ENCODE assay signal across 8 cellular contexts in the genomic region with DNA sequence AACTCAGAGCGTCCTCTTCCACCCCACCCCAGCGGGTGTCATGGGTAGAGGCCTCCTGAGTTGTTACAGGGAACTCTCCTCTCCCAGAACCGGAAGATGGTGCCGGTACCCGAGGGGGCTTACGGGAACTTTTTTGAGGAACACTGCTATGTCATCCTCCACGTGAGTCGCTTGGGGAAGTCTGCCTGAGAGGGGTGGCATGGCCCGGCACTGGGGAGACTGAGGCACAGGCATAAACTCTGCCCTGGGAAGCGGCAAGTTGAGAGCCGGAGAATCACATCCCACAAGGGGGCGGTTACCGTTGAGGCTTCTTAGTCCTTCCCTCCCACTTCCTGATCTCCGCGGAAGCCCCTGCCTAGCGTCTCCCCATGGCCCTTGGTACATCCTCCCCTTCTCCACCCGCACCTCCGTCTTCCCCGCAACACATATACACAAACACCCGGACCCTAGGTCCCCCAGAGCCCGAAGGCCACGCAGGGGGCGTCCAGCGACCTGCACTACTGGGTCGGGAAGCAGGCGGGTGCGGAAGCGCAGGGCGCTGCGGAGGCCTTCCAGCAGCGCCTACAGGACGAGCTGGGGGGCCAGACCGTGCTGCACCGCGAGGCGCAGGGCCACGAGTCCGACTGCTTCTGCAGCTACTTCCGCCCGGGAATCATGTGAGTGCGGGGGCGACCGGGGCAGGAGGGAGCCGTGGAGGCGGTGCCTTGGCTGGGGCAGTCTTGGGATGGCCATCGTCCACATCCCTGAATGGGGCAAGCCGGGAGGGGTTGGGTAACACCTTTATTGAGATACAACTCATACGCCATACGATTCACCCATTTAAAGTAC. TPM values are rescaled to one million over a fixed set of nuclear protein-coding genes. Genes with fewer than 3 reads are reported as not detected.
DNase-seq lines count a peak whose midpoint lies in the region; ATAC-seq and TF ChIP-seq lines count a peak whose summit lies in the region.

No MANE protein-coding gene starts in this region.

- TF ChIP-seq POLR2A in upper lobe of left lung (IDR thresholded peaks at IDR 0.05) = peak in 2 of 4 donors; percentile 37 to 79

- H3K27me3 Mint-ChIP-seq in activated naive CD4-positive, alpha-beta T cell treated with anti-CD3 and anti-CD28 coated beads, Interleukin-2, amount 10 ng/mL, durations not matched to agents 7 days and 5 days = peaks cover 14% of the 10 kb centered on the region

- H3K4me3 Mint-ChIP-seq in activated naive CD4-positive, alpha-beta T cell treated with anti-CD3 and anti-CD28 coated beads, Interleukin-2, amount 10 ng/mL, durations not matched to agents 7 days and 5 days = peak overlapping the region; percentile 92

- no peak overlapping the region for H2BK12ac ChIP-seq in trophoblast cell (ENCODE audit: low read length)

- H3K18ac ChIP-seq in trophoblast cell (ENCODE audit: low read length) = peak overlapping the region; percentile 19

- peak overlapping the region; percentile 52 for H4K91ac ChIP-seq in trophoblast cell (ENCODE audit: low read depth, low read length)

- H3K36me3 Mint-ChIP-seq in activated naive CD4-positive, alpha-beta T cell treated with anti-CD3 and anti-CD28 coated beads, Interleukin-2, amount 10 ng/mL, durations not matched to agents 7 days and 5 days = peaks cover 21% of the 10 kb centered on the region

- H4K8ac ChIP-seq in trophoblast cell (ENCODE audit: low read depth, low read length) = peak overlapping the region; percentile 79

- no CpG with 5 or more reads among the region's 49 CpGs for WGBS in trophoblast cell (ENCODE audit: extremely low coverage, insufficient coverage, insufficient read length)
- 17 to 20% methylated on average over 25 to 49 of the region's 49 CpGs for WGBS in upper lobe of left lung, 2 donors

- H3K27ac Mint-ChIP-seq in activated naive CD4-positive, alpha-beta T cell treated with anti-CD3 and anti-CD28 coated beads, Interleukin-2, amount 10 ng/mL, durations not matched to agents 7 days and 5 days = peak overlapping the region; percentile 94

- ATAC-seq in GM18867 (IDR thresholded peaks at IDR 0.05; ENCODE audit: unreplicated experiment) (peak; percentile 61), HG03039 (IDR thresholded peaks at IDR 0.05; ENCODE audit: unreplicated experiment) (peak; percentile 44), RWPE2 (ENCODE audit: low read depth) (no peak), upper lobe of left lung (ENCODE audit: low FRiP score in 2 of 2) (peak; percentile 36 to 85)

- CTCF ChIA-PET in activated naive CD4-positive, alpha-beta T cell treated with anti-CD3 and anti-CD28 coated beads, Interleukin-2, amount 10 ng/mL, durations not matched to agents 7 days and 5 days (lab: Charles Lee) = interaction anchor here (2.1 kb wide), 1 partner anchor 20 kb away, joined by 12 read pairs; no protein-coding TSS in a partner anchor

- H3K27ac ChIP-seq in RWPE2 (ENCODE audit: poor library complexity, severe bottlenecking) (no peak overlapping the region), trophoblast cell (ENCODE audit: low read depth, low read length) (no peak overlapping the region), upper lobe of left lung (peak overlapping the region; percentile 79 to 89 (median 83))

- peaks cover 6% of the 10 kb centered on the region for H3K79me2 ChIP-seq in trophoblast cell (ENCODE audit: control insufficient read depth, insufficient read depth, low read length, poor library complexity)

- no peak overlapping the region for H3K4ac ChIP-seq in trophoblast cell (ENCODE audit: low read depth, low read length)

- no peaks in the 10 kb centered on the region for H3K27me3 ChIP-seq in RWPE2 (ENCODE audit: insufficient read depth, poor library complexity, severe bottlenecking)
- no peaks in the 10 kb centered on the region for H3K27me3 ChIP-seq in trophoblast cell (ENCODE audit: insufficient read depth, low read length)
- no peaks in the 10 kb centered on the region for H3K27me3 ChIP-seq in upper lobe of left lung

- H2BK5ac ChIP-seq in trophoblast cell (ENCODE audit: low read depth, low read length, poor library complexity) = no peak overlapping the region

- no peak overlapping the region for H2AK5ac ChIP-seq in trophoblast cell (ENCODE audit: low read length)

- no peak for TF ChIP-seq CTCF in RWPE2 (IDR thresholded peaks at IDR 0.05; ENCODE audit: poor library complexity, severe bottlenecking)
- peak in 4 of 6 experiments; percentile 6 to 32 (median 10) for TF ChIP-seq CTCF in upper lobe of left lung (IDR thresholded peaks at IDR 0.05)

- H3K4me3 ChIP-seq in RWPE2 (ENCODE audit: severe bottlenecking) (peak overlapping the region; percentile 16), trophoblast cell (ENCODE audit: low read depth, low read length) (peak overlapping the region; percentile 78), upper lobe of left lung (peak overlapping the region; percentile 57 to 62 (median 60))

- no peaks in the 10 kb centered on the region for H3K9me3 Mint-ChIP-seq in activated naive CD4-positive, alpha-beta T cell treated with anti-CD3 and anti-CD28 coated beads, Interleukin-2, amount 10 ng/mL, durations not matched to agents 7 days and 5 days

- no peak for TF ChIP-seq EP300 in upper lobe of left lung (IDR thresholded peaks at IDR 0.05)

- H3K14ac ChIP-seq in trophoblast cell (ENCODE audit: low read length) = peak overlapping the region; percentile 75

- H2BK120ac ChIP-seq in trophoblast cell (ENCODE audit: insufficient read depth, low read length, poor library complexity) = peak overlapping the region; percentile 9

- H3K4me1 ChIP-seq in RWPE2 (ENCODE audit: insufficient read depth, poor library complexity, severe bottlenecking) = peaks cover 14% of the 10 kb centered on the region
- H3K4me1 ChIP-seq in trophoblast cell (ENCODE audit: control insufficient read depth in 1 of 2, insufficient read depth in 2 of 2, low read length in 2 of 2) = peaks cover 9 to 15% of the 10 kb centered on the region in 2 experiments
- peaks cover 28 to 47% (median 42%) of the 10 kb centered on the region in 4 donors for H3K4me1 ChIP-seq in upper lobe of left lung

- peak overlapping the region; percentile 93 for H3K4me2 ChIP-seq in trophoblast cell (ENCODE audit: low read length)

- H3K79me1 ChIP-seq in trophoblast cell (ENCODE audit: low read length) = peaks cover 10% of the 10 kb centered on the region

- H2AFZ ChIP-seq in trophoblast cell (ENCODE audit: insufficient read depth, low read length, poor library complexity) = peak overlapping the region; percentile 13

- DNase-seq in RWPE2 (ENCODE audit: low spot score) = peak; percentile 45
- peak; percentile 78 for DNase-seq in activated naive CD4-positive, alpha-beta T cell treated with anti-CD3 and anti-CD28 coated beads, Interleukin-2, amount 10 ng/mL, durations not matched to agents 7 days and 5 days
- peak; percentile 31 to 88 (median 74) for DNase-seq in head of caudate nucleus
- peak; percentile 50 to 62 for DNase-seq in trophoblast cell
- peak; percentile 86 to 93 for DNase-seq in upper lobe of left lung
- DNase-seq in NCI-H2107 treated with DMSO at 0.1 percent for 48 hours (lab: John Stamatoyannopoulos, UW; ENCODE audit: unreplicated experiment) = no peak

- H3K36me3 ChIP-seq in RWPE2 (ENCODE audit: low read depth) = no peaks in the 10 kb centered on the region
- no peaks in the 10 kb centered on the region for H3K36me3 ChIP-seq in trophoblast cell (ENCODE audit: control insufficient read depth in 1 of 2, insufficient read depth in 2 of 2, low read length in 2 of 2)
- no peaks in the 10 kb centered on the region for H3K36me3 ChIP-seq in upper lobe of left lung

- H3K9me3 ChIP-seq in RWPE2 (ENCODE audit: severe bottlenecking) (no peaks in the 10 kb centered on the region), trophoblast cell (ENCODE audit: insufficient read depth, low read depth, low read length) (peaks cover 3% of the 10 kb centered on the region), upper lobe of left lung (no peaks in the 10 kb centered on the region)

- H3K23ac ChIP-seq in trophoblast cell (ENCODE audit: low read length) = no peak overlapping the region

- H3K9ac ChIP-seq in trophoblast cell (ENCODE audit: low read length) = peak overlapping the region; percentile 89

- peaks cover 56% of the 10 kb centered on the region for H3K4me1 Mint-ChIP-seq in activated naive CD4-positive, alpha-beta T cell treated with anti-CD3 and anti-CD28 coated beads, Interleukin-2, amount 10 ng/mL, durations not matched to agents 7 days and 5 days

- H4K12ac ChIP-seq in trophoblast cell (ENCODE audit: low read depth, low read length) = peak overlapping the region; percentile 76

- intact Hi-C loops in head of caudate nucleus (cut with DNase I) = no loop called here

RNA-seq across cellular contexts. Expression of a gene that starts 3.4 kb away (rescaled TPM):
- polyA plus RNA-seq in trophoblast cell (2013) = 0.82 and 0.85 TPM in 2 replicates
- 10 to 100 TPM in 5 of 6 donors, 1 to 10 TPM in 1; 5.6 to 41.9 (median 19.0) TPM for total RNA-seq in upper lobe of left lung

RNA-seq across cellular contexts. Expression of a gene that starts 35.4 kb away (rescaled TPM):
- 14.7 and 15.7 TPM in 2 replicates for polyA plus RNA-seq in trophoblast cell (2013)
- 10 to 100 TPM; 20.8 to 80.1 (median 36.1) TPM for total RNA-seq in upper lobe of left lung

RNA-seq across cellular contexts. Expression of a gene that starts 45.0 kb away (rescaled TPM):
- polyA plus RNA-seq in trophoblast cell (2013) = 0.03 and 0.45 TPM in 2 replicates
- 10 to 100 TPM in 3 of 6 donors, 1 to 10 TPM in 3; 2.3 to 34.8 (median 14.3) TPM for total RNA-seq in upper lobe of left lung

Comparison
In these comparisons a context has a peak if more than half of its experiments do, and no peak if none do; other contexts are left out.
1. H3K27ac ChIP-seq: peak in upper lobe of left lung (4 of 4); none in RWPE2 (single experiment) and trophoblast cell (single experiment).
2. H3K4me3 ChIP-seq: peak in every context shown above with its lines; median percentile 78 in trophoblast cell; 60 in upper lobe of left lung; 16 in RWPE2.